18 cellular contexts compared by ENCODE assay signal in genomic region chr6:157849288-157850017, GRCh38. TPM values are rescaled to one million over a fixed set of nuclear protein-coding genes. Genes with fewer than 3 reads are reported as not detected.
DNase-seq lines count a peak whose midpoint lies in the region; ATAC-seq, FAIRE-seq and TF ChIP-seq lines count a peak whose summit lies in the region.
"Had no signal": no experiment of that assay in that cellular context is flagged by ENCODE, and none has a peak within 500 bp of the region (broad histone marks: within the 10 kb centered on the region; RNA-seq: fewer than 3 reads in every experiment).

No MANE protein-coding gene starts in this region.

- intact Hi-C loops in Panc1 (cut with micrococcal nuclease; ENCODE audit: unreplicated experiment): no loop called here

- no peak overlapping the region for H3K4me2 ChIP-seq in H1 (ENCODE audit: insufficient read depth in 1 of 2, low read depth in 2 of 2, low read length in 2 of 2)
- no peak overlapping the region for H3K4me2 ChIP-seq in trophoblast cell (ENCODE audit: low read length)

- no peak overlapping the region for H3K56ac ChIP-seq in H1 (replicated peaks; ENCODE audit: insufficient read length, low read depth, low read length)

- H3K23ac ChIP-seq in H1 (ENCODE audit: insufficient read length): no peak overlapping the region
- H3K23ac ChIP-seq in trophoblast cell (ENCODE audit: low read length): no peak overlapping the region

- peaks cover 3 to 7% of the 10 kb centered on the region in 2 experiments for H4K20me1 ChIP-seq in H1 (replicated peaks in 1 of 2; ENCODE audit: control insufficient read depth in 1 of 2, insufficient read depth in 2 of 2, low read length in 2 of 2)

- H3K9me3 Mint-ChIP-seq in activated T-cell treated with anti-CD3 and anti-CD28 coated beads, Interleukin-2, amount 50 U/mL, for 4 hours: peaks cover 17% of the 10 kb centered on the region

- H2AFZ ChIP-seq in H1 (ENCODE audit: low read length) (no peak overlapping the region), trophoblast cell (ENCODE audit: insufficient read depth, low read length, poor library complexity) (no peak overlapping the region)

- POLR2A ChIA-PET in Panc1 (lab: Charles Lee): no interaction called here
- POLR2A ChIA-PET in H1 (lab: Charles Lee; ENCODE audit: partially characterized antibody): interaction anchor here (0.7 kb wide), 1 partner anchor 14 kb away, joined by 3 read pairs; no protein-coding TSS in a partner anchor

- H3K79me2 ChIP-seq in H1 (ENCODE audit: control insufficient read depth in 1 of 2, insufficient read depth in 2 of 2, low read length in 2 of 2) (peaks cover 10 to 100% of the 10 kb centered on the region in 2 experiments), trophoblast cell (ENCODE audit: control insufficient read depth, insufficient read depth, low read length, poor library complexity) (peaks cover 12% of the 10 kb centered on the region)

- TF ChIP-seq RAD21 in H1 (IDR thresholded peaks at IDR 0.05 in 1 of 2, conservative IDR thresholded peaks at IDR 0.05 in 1 of 2; ENCODE audit: low read depth in 2 of 2, low read length in 2 of 2): no peak

- peaks cover 10% of the 10 kb centered on the region for H3K79me1 ChIP-seq in H1 (ENCODE audit: low read depth, low read length)
- H3K79me1 ChIP-seq in trophoblast cell (ENCODE audit: low read length): no peaks in the 10 kb centered on the region

- no peaks in the 10 kb centered on the region for H3K27me3 ChIP-seq in Panc1 (ENCODE audit: control insufficient read depth, insufficient read depth, low read length)
- H3K27me3 ChIP-seq in H1 (replicated peaks in 1 of 4; ENCODE audit: control insufficient read depth in 3 of 4, extremely low read depth in 1 of 4, insufficient read depth in 3 of 4, low read length in 3 of 4): no peaks in the 10 kb centered on the region
- no peaks in the 10 kb centered on the region for H3K27me3 ChIP-seq in trophoblast cell (ENCODE audit: insufficient read depth, low read length)
- H3K27me3 ChIP-seq: body of pancreas had no signal

- H3K36me3 ChIP-seq in Panc1 (ENCODE audit: control insufficient read depth, insufficient read depth, low read length): no peaks in the 10 kb centered on the region
- H3K36me3 ChIP-seq in H1 (ENCODE audit: control insufficient read depth in 2 of 4, insufficient read depth in 4 of 4, low read length in 3 of 4): no peaks in the 10 kb centered on the region; a peak in 1 of 8 replicates
- H3K36me3 ChIP-seq in trophoblast cell (ENCODE audit: control insufficient read depth in 1 of 2, insufficient read depth in 2 of 2, low read length in 2 of 2): peaks cover 2% of the 10 kb centered on the region in 2 experiments

- no peak overlapping the region for H4K12ac ChIP-seq in trophoblast cell (ENCODE audit: low read depth, low read length)

- H3K9me3 ChIP-seq in Panc1 (ENCODE audit: control insufficient read depth, insufficient read depth, low read depth, low read length) (peaks cover 3% of the 10 kb centered on the region; the same call in 1 of the 2 replicates), H1 (ENCODE audit: insufficient read depth in 2 of 2, low read depth in 1 of 2, low read length in 1 of 2) (no peaks in the 10 kb centered on the region), trophoblast cell (ENCODE audit: insufficient read depth, low read depth, low read length) (no peaks in the 10 kb centered on the region)
- H3K9me3 ChIP-seq: body of pancreas had no signal

- H2BK15ac ChIP-seq in H1 (ENCODE audit: low read length): no peak overlapping the region

- H2AK5ac ChIP-seq in H1 (ENCODE audit: low read depth, low read length) (no peak overlapping the region), trophoblast cell (ENCODE audit: low read length) (no peak overlapping the region)

- no peak overlapping the region for H2BK20ac ChIP-seq in H1 (ENCODE audit: low read length)

- H4K5ac ChIP-seq in H1 (ENCODE audit: insufficient read length, low read depth, low read length): no peak overlapping the region

- H4K8ac ChIP-seq in H1 (ENCODE audit: extremely low read depth, insufficient read depth, low read length) (no peak overlapping the region), trophoblast cell (ENCODE audit: low read depth, low read length) (no peak overlapping the region)

- in situ Hi-C loops in Panc1 (cut with HindIII; ENCODE audit: low pct_unique_long_range_greater_than_20kb, low sequenced_read_pairs): loop anchor here (25.0 kb wide), 1 partner anchor 87 kb away; no protein-coding TSS in a partner anchor

- H2BK120ac ChIP-seq in H1 (replicated peaks; ENCODE audit: low read depth, low read length) (no peak overlapping the region), trophoblast cell (ENCODE audit: insufficient read depth, low read length, poor library complexity) (no peak overlapping the region)

- FAIRE-seq in H1 (lab: Jason Lieb, UNC): no peak

- H3K4ac ChIP-seq in H1 (replicated peaks; ENCODE audit: insufficient read length, low read depth, low read length) (no peak overlapping the region), trophoblast cell (ENCODE audit: low read depth, low read length) (peak overlapping the region; percentile 29)

- H3K4me1 ChIP-seq in Panc1 (ENCODE audit: control insufficient read depth, insufficient read depth, low read length) (peaks cover 51% of the 10 kb centered on the region), H1 (replicated peaks in 1 of 4; ENCODE audit: control insufficient read depth in 3 of 4, insufficient read depth in 4 of 4, low read length in 3 of 4) (peaks cover 1 to 14% (median 10%) of the 10 kb centered on the region in 4 experiments; a peak in 5 of 7 replicates), trophoblast cell (ENCODE audit: control insufficient read depth in 1 of 2, insufficient read depth in 2 of 2, low read length in 2 of 2) (peaks cover 8 to 14% of the 10 kb centered on the region in 2 experiments)

- H4K91ac ChIP-seq in H1 (replicated peaks; ENCODE audit: insufficient read length, low read length): no peak overlapping the region
- no peak overlapping the region for H4K91ac ChIP-seq in trophoblast cell (ENCODE audit: low read depth, low read length)

- no peak overlapping the region for H3K14ac ChIP-seq in H1 (ENCODE audit: insufficient read length)
- H3K14ac ChIP-seq in trophoblast cell (ENCODE audit: low read length): no peak overlapping the region

- CTCF ChIA-PET in Panc1 (lab: Charles Lee) (no interaction called here), H1 (lab: Charles Lee; ENCODE audit: partially characterized antibody) (interaction anchor here (0.8 to 1.3 kb wide), 3 partner anchors 24 to 92 kb away, joined by 3 to 4 read pairs (median 3); no protein-coding TSS in a partner anchor)

- no peaks in the 10 kb centered on the region for H3K23me2 ChIP-seq in H1 (ENCODE audit: low read depth, low read length)

- H3K9ac ChIP-seq in H1 (replicated peaks in 1 of 4; ENCODE audit: extremely low read depth in 1 of 4, low read depth in 3 of 4, low read length in 3 of 4): no peak overlapping the region
- no peak overlapping the region for H3K9ac ChIP-seq in trophoblast cell (ENCODE audit: low read length)

- peaks cover 28% of the 10 kb centered on the region for H3K36me3 Mint-ChIP-seq in activated T-cell treated with anti-CD3 and anti-CD28 coated beads, Interleukin-2, amount 50 U/mL, for 4 hours (ENCODE audit: insufficient read depth)

- ATAC-seq in activated T-cell treated with anti-CD3 and anti-CD28 coated beads, Interleukin-2, amount 50 U/mL, for 4 hours: no peak
- ATAC-seq in Panc1: peak; percentile 14
- no peak for ATAC-seq in HG02938 (IDR thresholded peaks at IDR 0.05; ENCODE audit: unreplicated experiment)
- ATAC-seq: body of pancreas had no signal

- no TSS peak for BruUV-seq in Panc1 (replicated peaks; lab: Mats Ljungman, UMichigan)

- peak overlapping the region; percentile 14 for H3K4me3 Mint-ChIP-seq in activated T-cell treated with anti-CD3 and anti-CD28 coated beads, Interleukin-2, amount 50 U/mL, for 4 hours
- H3K4me3 Mint-ChIP-seq: HFFc6; T-helper 2 cell treated with Interferon-gamma antibody and Interleukin-4, amounts not matched to agents 5 μg/mL and 100 μg/mL, for 36 hours had no signal

- no peaks in the 10 kb centered on the region for H3K27me3 Mint-ChIP-seq in activated T-cell treated with anti-CD3 and anti-CD28 coated beads, Interleukin-2, amount 50 U/mL, for 4 hours (ENCODE audit: low read depth)

- DNase-seq in activated T-cell treated with anti-CD3 and anti-CD28 coated beads, Interleukin-2, amount 50 U/mL, for 4 hours: no peak
- no peak for DNase-seq in activated T-cell treated with anti-CD3 and anti-CD28 coated beads, Interleukin-2, amount 50 U/mL, for 1 hour
- no peak for DNase-seq in Panc1 (ENCODE audit: low read depth, low spot score)
- DNase-seq in H1 (ENCODE audit: low read depth in 1 of 2, low spot score in 2 of 2): no peak
- no peak for DNase-seq in trophoblast cell
- no peak for DNase-seq in GDM1 (lab: John Stamatoyannopoulos, UW)
- no peak for DNase-seq in NCI-H2081 treated with DMSO at 0.1 percent for 48 hours (lab: John Stamatoyannopoulos, UW)
- DNase-seq: activated effector memory CD4-positive, alpha-beta T cell treated with Interleukin-2 at 50 U/mL for 16 hours; effector CD4-positive, alpha-beta T cell; GF-D8; HFFc6; hippocampal formation; KBM-7; NCI-H1092 treated with DMSO at 0.1 percent for 48 hours; stimulated activated CD4-positive, alpha-beta T cell treated with anti-CD3 and anti-CD28 coated beads, Interleukin-12 subunit alpha, Interleukin-12 subunit beta, amount 100 ng/mL, for 4 hours had no signal

- H2BK5ac ChIP-seq in H1 (ENCODE audit: low read depth, low read length) (peak overlapping the region; percentile 62; the same call in 1 of the 2 replicates), trophoblast cell (ENCODE audit: low read depth, low read length, poor library complexity) (no peak overlapping the region)

- TF ChIP-seq CTCF in Panc1 (IDR thresholded peaks at IDR 0.05) (no peak), H1 (IDR thresholded peaks at IDR 0.05; ENCODE audit: control extremely low read depth in 1 of 3, insufficient read depth in 1 of 3, low read depth in 1 of 3, low read length in 3 of 3) (no peak)

- WGBS in H1 (ENCODE audit: extremely low coverage in 1 of 2, insufficient coverage in 1 of 2, insufficient read length in 1 of 2, insufficient replicate concordance in 2 of 2, low coverage in 1 of 2, low lambda C conversion rate in 2 of 2, missing lambda C conversion rate in 1 of 2), 2 experiments: 90% methylated on average over 5 of the region's 5 CpGs; no CpG with 5 or more reads in 1 of the 2 experiments
- WGBS in trophoblast cell (ENCODE audit: extremely low coverage, insufficient coverage, insufficient read length): no CpG with 5 or more reads among the region's 5 CpGs

- H3K4me3 ChIP-seq in Panc1 (ENCODE audit: low read depth in 2 of 2, low read length in 2 of 2) (no peak overlapping the region), H1 (ENCODE audit: extremely low read depth in 1 of 4, insufficient read depth in 2 of 4, low read depth in 3 of 4, low read length in 4 of 4) (no peak overlapping the region), trophoblast cell (ENCODE audit: low read depth, low read length) (no peak overlapping the region)
- H3K4me3 ChIP-seq: body of pancreas had no signal

- peaks cover 63% of the 10 kb centered on the region for H3K4me1 Mint-ChIP-seq in activated T-cell treated with anti-CD3 and anti-CD28 coated beads, Interleukin-2, amount 50 U/mL, for 4 hours (ENCODE audit: low read depth)

- H3K27ac ChIP-seq in Panc1 (ENCODE audit: low read length): no peak overlapping the region
- H3K27ac ChIP-seq in H1 (ENCODE audit: low read depth, low read length): no peak overlapping the region
- H3K27ac ChIP-seq in trophoblast cell (ENCODE audit: low read depth, low read length): no peak overlapping the region
- H3K27ac ChIP-seq: body of pancreas had no signal

- H3K18ac ChIP-seq in H1 (ENCODE audit: extremely low read depth, low read length): peak overlapping the region; percentile 55; the same call in 1 of the 2 replicates
- no peak overlapping the region for H3K18ac ChIP-seq in trophoblast cell (ENCODE audit: low read length)

- no peak for TF ChIP-seq EP300 in H1 (IDR thresholded peaks at IDR 0.05; ENCODE audit: borderline replicate concordance in 1 of 2, low read depth in 2 of 2, low read length in 2 of 2)

- TF ChIP-seq POLR2A in H1 (IDR thresholded peaks at IDR 0.05; ENCODE audit: control extremely low read depth in 1 of 2, low read depth in 2 of 2, low read length in 2 of 2): no peak

- no peak overlapping the region for H2BK12ac ChIP-seq in H1 (ENCODE audit: low read depth, low read length)
- H2BK12ac ChIP-seq in trophoblast cell (ENCODE audit: low read length): no peak overlapping the region

RNA-seq across cellular contexts. Expression of gene SNX9, which starts 26.4 kb away (rescaled TPM):
- total RNA-seq in activated T-cell treated with anti-CD3 and anti-CD28 coated beads, Interleukin-2, amount 50 U/mL, for 4 hours: 10 to 100 TPM; 39.0 to 52.5 (median 42.8) TPM
- total RNA-seq in Panc1 (2021; ENCODE audit: unreplicated experiment): 46.0 TPM
- 37.4 TPM for polyA plus RNA-seq in Panc1 (2012; ENCODE audit: insufficient read length)
- 23.1 and 23.2 TPM in 2 replicates for total RNA-seq in H1 (2021; fragmentation: NEBNext Ultra II Directional; extraction: Animal tissue kit (Norgen Biotek cat#: 25700))
- polyA plus RNA-seq in H1 (2011; rRNA removed): 10.9 and 11.8 TPM in 2 replicates
- 17.8 TPM for polyA plus RNA-seq in H1 (2011; cell fraction: cytosol; rRNA removed)
- 14.7 TPM for polyA plus RNA-seq in H1 (2011; cell fraction: nucleus; rRNA removed)
- polyA plus RNA-seq in H1 (2012, experiment 1 of 2): 14.0 to 18.2 TPM (median 16.2 TPM) in 4 replicates
- polyA plus RNA-seq in H1 (2012, experiment 2 of 2): 3.6 TPM
- polyA plus RNA-seq in H1 (2013, experiment 1 of 2): 20.5 TPM
- polyA plus RNA-seq in H1 (2013, experiment 2 of 2): 20.3 TPM
- 15.1 and 15.9 TPM in 2 replicates for polyA minus RNA-seq in H1 (2011; rRNA and poly(A)+ RNA removed)
- polyA minus RNA-seq in H1 (2011; cell fraction: cytosol; rRNA and poly(A)+ RNA removed): 11.9 TPM
- 10.2 TPM for polyA minus RNA-seq in H1 (2011; cell fraction: nucleus; rRNA and poly(A)+ RNA removed)
- 31.3 and 32.6 TPM in 2 replicates for polyA plus RNA-seq in trophoblast cell (2013)
